ENCODE assay signal across 12 cellular contexts in the genomic region with DNA sequence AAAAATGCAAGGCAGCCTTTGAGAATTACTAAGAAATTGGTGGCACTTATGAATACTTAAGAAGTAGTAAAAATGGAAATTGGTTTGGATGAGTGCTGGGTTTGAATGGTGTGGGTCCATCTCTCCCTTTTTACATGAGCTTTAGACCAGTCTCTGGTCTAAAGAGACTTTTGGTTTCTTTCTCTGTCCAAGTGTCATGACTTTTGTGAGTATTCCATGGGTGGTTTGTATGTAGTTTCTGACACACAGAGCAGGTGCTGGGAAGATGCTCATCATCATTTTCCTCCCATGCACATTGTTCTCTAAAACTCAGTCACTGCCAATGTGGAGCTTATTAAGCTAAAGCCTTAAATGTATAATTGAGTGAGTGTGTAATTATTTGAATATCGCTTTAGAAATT.
DNase-seq lines count a peak whose midpoint lies in the region; ATAC-seq and TF ChIP-seq lines count a peak whose summit lies in the region.
"Had no signal": no experiment of that assay in that cellular context is flagged by ENCODE, and none has a peak within 500 bp of the region (broad histone marks: within the 10 kb centered on the region; RNA-seq: fewer than 3 reads in every experiment).

No MANE protein-coding gene starts in this region.

- no peaks in the 10 kb centered on the region for H3K36me3 ChIP-seq in neural progenitor cell

- peak overlapping the region; percentile 48 for H3K4me3 Mint-ChIP-seq in activated T-cell treated with anti-CD3 and anti-CD28 coated beads, Interleukin-2, amount 50 U/mL, for 4 hours
- peak overlapping the region; percentile 57 for H3K4me3 Mint-ChIP-seq in T-helper 1 cell treated with Interleukin-12 subunit alpha and Interleukin-12 subunit beta and Interleukin-4 antibody, amounts not matched to agents 30 μg/mL and 1 μg/mL, for 36 hours
- no peak overlapping the region for H3K4me3 Mint-ChIP-seq in neural progenitor cell
- H3K4me3 Mint-ChIP-seq: H9 had no signal

- H2AFZ ChIP-seq in neural progenitor cell (replicated peaks) = no peak overlapping the region

- no peaks in the 10 kb centered on the region for H3K27me3 ChIP-seq in neural progenitor cell

- peak; percentile 24 to 36 for ATAC-seq in activated T-cell treated with anti-CD3 and anti-CD28 coated beads, Interleukin-2, amount 50 U/mL, for 4 hours
- peak; percentile 16 for ATAC-seq in HG02678 (IDR thresholded peaks at IDR 0.05; ENCODE audit: unreplicated experiment)

- H3K4me2 ChIP-seq in neural progenitor cell = no peak overlapping the region

- H3K36me3 Mint-ChIP-seq in activated T-cell treated with anti-CD3 and anti-CD28 coated beads, Interleukin-2, amount 50 U/mL, for 4 hours (ENCODE audit: insufficient read depth) = peaks cover 6% of the 10 kb centered on the region
- H3K36me3 Mint-ChIP-seq in T-helper 1 cell treated with Interleukin-12 subunit alpha and Interleukin-12 subunit beta and Interleukin-4 antibody, amounts not matched to agents 30 μg/mL and 1 μg/mL, for 36 hours (ENCODE audit: low read depth) = peaks cover 34% of the 10 kb centered on the region
- no peaks in the 10 kb centered on the region for H3K36me3 Mint-ChIP-seq in neural progenitor cell

- no peak overlapping the region for H3K9ac ChIP-seq in neural progenitor cell

- no peaks in the 10 kb centered on the region for H3K9me3 ChIP-seq in neural progenitor cell (ENCODE audit: low read depth)

- peaks cover 16% of the 10 kb centered on the region for H3F3A ChIP-seq in neural progenitor cell (ENCODE audit: low read depth)

- peaks cover 23% of the 10 kb centered on the region for H3K4me1 ChIP-seq in neural progenitor cell

- H3K27me3 Mint-ChIP-seq in activated T-cell treated with anti-CD3 and anti-CD28 coated beads, Interleukin-2, amount 50 U/mL, for 4 hours (ENCODE audit: low read depth) = no peaks in the 10 kb centered on the region
- H3K27me3 Mint-ChIP-seq in T-helper 1 cell treated with Interleukin-12 subunit alpha and Interleukin-12 subunit beta and Interleukin-4 antibody, amounts not matched to agents 30 μg/mL and 1 μg/mL, for 36 hours (ENCODE audit: low read depth) = no peaks in the 10 kb centered on the region
- H3K27me3 Mint-ChIP-seq in neural progenitor cell (ENCODE audit: insufficient read depth, low read depth) = no peaks in the 10 kb centered on the region

- H3K27ac ChIP-seq in substantia nigra (ENCODE audit: low read depth, low read length, poor library complexity, severe bottlenecking) (peak overlapping the region; percentile 26), neural progenitor cell (no peak overlapping the region)

- DNase-seq in activated T-cell treated with anti-CD3 and anti-CD28 coated beads, Interleukin-2, amount 50 U/mL, for 4 hours = no peak
- DNase-seq in activated T-cell treated with anti-CD3 and anti-CD28 coated beads, Interleukin-2, amount 50 U/mL, for 1 hour = no peak
- no peak for DNase-seq in substantia nigra (lab: John Stamatoyannopoulos, UW)
- no peak for DNase-seq in stimulated activated CD8-positive, alpha-beta memory T cell treated with anti-CD3 and anti-CD28 coated beads, Interleukin-4, amount 100 ng/mL, for 48 hours
- no peak for DNase-seq in inferior parietal cortex (ENCODE audit: extremely low spot score)
- DNase-seq in neural progenitor cell (ENCODE audit: low spot score) = no peak
- DNase-seq: H9; hippocampal formation; NCI-H226; stimulated activated naive CD4-positive, alpha-beta T cell had no signal

- H3K9me3 Mint-ChIP-seq in activated T-cell treated with anti-CD3 and anti-CD28 coated beads, Interleukin-2, amount 50 U/mL, for 4 hours = no peaks in the 10 kb centered on the region
- no peaks in the 10 kb centered on the region for H3K9me3 Mint-ChIP-seq in T-helper 1 cell treated with Interleukin-12 subunit alpha and Interleukin-12 subunit beta and Interleukin-4 antibody, amounts not matched to agents 30 μg/mL and 1 μg/mL, for 36 hours
- no peaks in the 10 kb centered on the region for H3K9me3 Mint-ChIP-seq in neural progenitor cell
- H3K9me3 Mint-ChIP-seq: H9 had no signal

- no peaks in the 10 kb centered on the region for H3K79me2 ChIP-seq in neural progenitor cell (ENCODE audit: low read depth)

- no peak for TF ChIP-seq CTCF in neural progenitor cell (IDR thresholded peaks at IDR 0.05)

- no peaks in the 10 kb centered on the region for H4K20me1 ChIP-seq in neural progenitor cell (ENCODE audit: low read depth)

- H3K4me1 Mint-ChIP-seq in activated T-cell treated with anti-CD3 and anti-CD28 coated beads, Interleukin-2, amount 50 U/mL, for 4 hours (ENCODE audit: low read depth) = peaks cover 68% of the 10 kb centered on the region
- H3K4me1 Mint-ChIP-seq in T-helper 1 cell treated with Interleukin-12 subunit alpha and Interleukin-12 subunit beta and Interleukin-4 antibody, amounts not matched to agents 30 μg/mL and 1 μg/mL, for 36 hours (ENCODE audit: low read depth) = peaks cover 63% of the 10 kb centered on the region
- H3K4me1 Mint-ChIP-seq in neural progenitor cell = peaks cover 7% of the 10 kb centered on the region

- peak overlapping the region; percentile 90 for H3K27ac Mint-ChIP-seq in T-helper 1 cell treated with Interleukin-12 subunit alpha and Interleukin-12 subunit beta and Interleukin-4 antibody, amounts not matched to agents 30 μg/mL and 1 μg/mL, for 36 hours
- H3K27ac Mint-ChIP-seq in neural progenitor cell = no peak overlapping the region
- H3K27ac Mint-ChIP-seq: H9 had no signal

- H3K4me3 ChIP-seq in neural progenitor cell = no peak overlapping the region
